Comparison of ENCODE assay signal across 1 cellular context in genomic region chr4:183499389-183499788, GRCh38.
TF ChIP-seq lines count a peak whose summit lies in the region.

No MANE protein-coding gene starts in this region.

TF ChIP-seq in K562, 482 proteins besides CTCF, POLR2A, EP300 and RAD21:
- TF ChIP-seq NFIC (IDR thresholded peaks at IDR 0.05) (peak; percentile 26; the same call in 1 of the 2 replicates), FOXK1 (CRISPR knock-in tag; IDR thresholded peaks at IDR 0.05; ENCODE audit: borderline replicate concordance) (no peak)
